Comparison of ENCODE assay signal across 8 cellular contexts in genomic region chr5:37248970-37249819, GRCh38. TPM values are rescaled to one million over a fixed set of nuclear protein-coding genes. Genes with fewer than 3 reads are reported as not detected.
A peak's percentile ranks its signal among the peaks of the same experiment; 100 is the strongest.
DNase-seq lines count a peak whose midpoint lies in the region; ATAC-seq, FAIRE-seq and TF ChIP-seq lines count a peak whose summit lies in the region.

Gene CPLANE1, minus strand, starts transcription at chr5:37249376. Its CDS starts 1,678 bp downstream, at chr5:37247698.

- H3K27ac ChIP-seq in HEK293 (ENCODE audit: extremely low read depth, low read depth, low read length): peak within 1 kb of the TSS; percentile 99
- peak within 1 kb of the TSS; percentile 85 to 89 for H3K27ac ChIP-seq in prostate gland

- peak; percentile 70 for FAIRE-seq in urothelium cell line (lab: Jason Lieb, UNC)

- peaks cover 14% of the 10 kb centered on the region for H3K4me1 ChIP-seq in HEK293 (ENCODE audit: control insufficient read depth, insufficient read depth, low read length)
- H3K4me1 ChIP-seq in prostate gland (replicated peaks): peaks cover 5% of the 10 kb centered on the region

- TF ChIP-seq CTCF in GM10248 (IDR thresholded peaks at IDR 0.05; ENCODE audit: control extremely low read depth, extremely low read depth, low read depth, missing control alignments): no peak
- peak; percentile 91 for TF ChIP-seq CTCF in HEK293 (tag by site-specific recombination; IDR thresholded peaks at IDR 0.05)
- TF ChIP-seq CTCF in prostate gland (IDR thresholded peaks at IDR 0.05): peak in 1 of 4 experiments; percentile 4

- TF ChIP-seq POLR2A in prostate gland (IDR thresholded peaks at IDR 0.05): peak; percentile 48

- H3K36me3 ChIP-seq in HEK293 (ENCODE audit: control insufficient read depth in 2 of 2, insufficient read depth in 1 of 2, low read length in 2 of 2) (peaks cover 0 to 8% of the 10 kb centered on the region in 2 experiments; a peak in 1 of 3 replicates), prostate gland (no peaks in the 10 kb centered on the region)

- DNase-seq in GM10248 (ENCODE audit: extremely low spot score) (peak; percentile 86), NAMALWA (ENCODE audit: low spot score) (peak; percentile 74), SW480 (ENCODE audit: low spot score) (peak; percentile 41), amniotic epithelial cell (ENCODE audit: low read depth) (peak; percentile 72), left cardiac atrium (peak; percentile 84), prostate gland (ENCODE audit: low spot score) (peak; percentile 55), urothelium cell line (ENCODE audit: low spot score) (peak; percentile 95)

- peak; percentile 98 to 99 for ATAC-seq in left cardiac atrium

- H3K4me3 ChIP-seq in HEK293 (ENCODE audit: low read depth, low read length) (peak within 1 kb of the TSS; percentile 58), prostate gland (peak within 1 kb of the TSS; percentile 68 to 78)

- WGBS in prostate gland: under 1% methylated on average over 88 of the region's 88 CpGs

- POLR2A ChIA-PET in GM10248 (lab: Yijun Ruan, JAX) (no interaction called here), HEK293 (lab: Yijun Ruan, JAX) (interaction anchor here (1.1 to 2.3 kb wide), 9 partner anchors 8 to 122 kb away, joined by 3 to 17 read pairs (median 5); partner anchors contain the start of gene NUP155)

- intact Hi-C loops in left cardiac atrium (cut with DNase I) (no loop called here), prostate gland (cut with DNase I) (loop anchor here (5.0 kb wide), 1 partner anchor 123 kb away; the partner anchor contains the start of gene NUP155)

- CTCF ChIA-PET in GM10248 (lab: Yijun Ruan, JAX) (interaction anchor here (1.0 to 1.1 kb wide), 3 partner anchors 23 to 60 kb away, joined by 3 to 4 read pairs (median 3); no protein-coding TSS in a partner anchor), HEK293 (lab: Yijun Ruan, JAX) (interaction anchor here (0.6 to 1.2 kb wide), 3 partner anchors 62 to 1139 kb away, joined by 3 to 9 read pairs (median 5); no protein-coding TSS in a partner anchor)

- H3K9me3 ChIP-seq in HEK293 (ENCODE audit: control insufficient read depth, insufficient read depth, low read depth, low read length) (no peaks in the 10 kb centered on the region), prostate gland (no peaks in the 10 kb centered on the region)

- no peaks in the 10 kb centered on the region for H3K27me3 ChIP-seq in prostate gland (replicated peaks; ENCODE audit: insufficient read depth)

TF ChIP-seq in HEK293, 187 proteins besides CTCF, POLR2A, EP300 and RAD21 (continues in another document):
- TF ChIP-seq ZFHX2 (tag by site-specific recombination; conservative IDR thresholded peaks at IDR 0.05): peak; percentile 56
- TF ChIP-seq ZNF341 (tag by site-specific recombination; IDR thresholded peaks at IDR 0.05; ENCODE audit: low read depth): peak; percentile 63
- TF ChIP-seq KLF7 (tag by site-specific recombination; IDR thresholded peaks at IDR 0.05; ENCODE audit: borderline replicate concordance): peak; percentile 77; the same call in 1 of the 2 replicates
- TF ChIP-seq ZNF133 (tag by site-specific recombination; IDR thresholded peaks at IDR 0.05): peak; percentile 29; the same call in 1 of the 2 replicates
- TF ChIP-seq ZNF202 (tag by site-specific recombination; IDR thresholded peaks at IDR 0.05; ENCODE audit: borderline replicate concordance): peak; percentile 51; the same call in 1 of the 2 replicates
- TF ChIP-seq ZNF146 (tag by site-specific recombination; IDR thresholded peaks at IDR 0.05): peak; percentile 57; the same call in 1 of the 2 replicates
- TF ChIP-seq ZIC2 (tag by site-specific recombination; IDR thresholded peaks at IDR 0.05): 0 out of 2 replicates have a peak, but pooled peaks have one; percentile 36
- peak; percentile 45; the same call in 1 of the 2 replicates for TF ChIP-seq EGR2 (tag by site-specific recombination; IDR thresholded peaks at IDR 0.05; ENCODE audit: low read depth)
- TF ChIP-seq ZNF335 (tag by site-specific recombination; conservative IDR thresholded peaks at IDR 0.05): peak; percentile 99
- TF ChIP-seq ZNF768 (tag by site-specific recombination; IDR thresholded peaks at IDR 0.05): no peak
- peak; percentile 71 for TF ChIP-seq SP2 (tag by site-specific recombination; IDR thresholded peaks at IDR 0.05)
- TF ChIP-seq REST (tag by site-specific recombination; IDR thresholded peaks at IDR 0.05): peak; percentile 61
- peak; percentile 28; the same call in 1 of the 2 replicates for TF ChIP-seq ZBTB21 (tag by site-specific recombination; IDR thresholded peaks at IDR 0.05)
- no peak for TF ChIP-seq ZNF571 (tag by site-specific recombination; IDR thresholded peaks at IDR 0.05)
- peak; percentile 97 for TF ChIP-seq ZNF501 (tag by site-specific recombination; IDR thresholded peaks at IDR 0.05)
- TF ChIP-seq, protein P1, sequence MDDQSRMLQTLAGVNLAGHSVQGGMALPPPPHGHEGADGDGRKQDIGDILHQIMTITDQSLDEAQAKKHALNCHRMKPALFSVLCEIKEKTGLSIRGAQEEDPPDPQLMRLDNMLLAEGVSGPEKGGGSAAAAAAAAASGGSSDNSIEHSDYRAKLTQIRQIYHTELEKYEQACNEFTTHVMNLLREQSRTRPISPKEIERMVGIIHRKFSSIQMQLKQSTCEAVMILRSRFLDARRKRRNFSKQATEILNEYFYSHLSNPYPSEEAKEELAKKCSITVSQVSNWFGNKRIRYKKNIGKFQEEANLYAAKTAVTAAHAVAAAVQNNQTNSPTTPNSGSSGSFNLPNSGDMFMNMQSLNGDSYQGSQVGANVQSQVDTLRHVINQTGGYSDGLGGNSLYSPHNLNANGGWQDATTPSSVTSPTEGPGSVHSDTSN (CRISPR knock-in tag; IDR thresholded peaks at IDR 0.05): peak; percentile 80; the same call in 1 of the 2 replicates
- TF ChIP-seq BCL6B (tag by site-specific recombination; IDR thresholded peaks at IDR 0.05): no peak
- no peak for TF ChIP-seq ZNF654 (tag by site-specific recombination; IDR thresholded peaks at IDR 0.05; ENCODE audit: low read depth)
- no peak for TF ChIP-seq ZNF560 (tag by site-specific recombination; IDR thresholded peaks at IDR 0.05; ENCODE audit: borderline replicate concordance)
- TF ChIP-seq KLF9 (tag by site-specific recombination; IDR thresholded peaks at IDR 0.05; ENCODE audit: low read depth): peak; percentile 54
- TF ChIP-seq, protein P2, sequence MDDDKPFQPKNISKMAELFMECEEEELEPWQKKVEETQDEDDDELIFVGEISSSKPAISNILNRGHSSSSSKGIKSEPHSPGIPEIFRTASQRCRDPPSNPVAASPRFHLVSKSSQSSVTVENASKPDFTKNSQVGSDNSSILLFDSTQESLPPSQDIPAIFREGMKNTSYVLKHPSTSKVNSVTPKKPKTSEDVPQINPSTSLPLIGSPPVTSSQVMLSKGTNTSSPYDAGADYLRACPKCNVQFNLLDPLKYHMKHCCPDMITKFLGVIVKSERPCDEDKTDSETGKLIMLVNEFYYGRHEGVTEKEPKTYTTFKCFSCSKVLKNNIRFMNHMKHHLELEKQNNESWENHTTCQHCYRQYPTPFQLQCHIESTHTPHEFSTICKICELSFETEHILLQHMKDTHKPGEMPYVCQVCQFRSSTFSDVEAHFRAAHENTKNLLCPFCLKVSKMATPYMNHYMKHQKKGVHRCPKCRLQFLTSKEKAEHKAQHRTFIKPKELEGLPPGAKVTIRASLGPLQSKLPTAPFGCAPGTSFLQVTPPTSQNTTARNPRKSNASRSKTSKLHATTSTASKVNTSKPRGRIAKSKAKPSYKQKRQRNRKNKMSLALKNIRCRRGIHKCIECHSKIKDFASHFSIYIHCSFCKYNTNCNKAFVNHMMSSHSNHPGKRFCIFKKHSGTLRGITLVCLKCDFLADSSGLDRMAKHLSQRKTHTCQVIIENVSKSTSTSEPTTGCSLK (tag by site-specific recombination; IDR thresholded peaks at IDR 0.05): no peak
- TF ChIP-seq ZNF785 (tag by site-specific recombination; IDR thresholded peaks at IDR 0.05): peak; percentile 52; the same call in 1 of the 2 replicates
- TF ChIP-seq ZNF223 (tag by site-specific recombination; IDR thresholded peaks at IDR 0.05): peak; percentile 42; the same call in 1 of the 2 replicates
- TF ChIP-seq OVOL3 (tag by site-specific recombination; IDR thresholded peaks at IDR 0.05): peak; percentile 71; the same call in 1 of the 2 replicates

RNA-seq across cellular contexts. Expression of gene CPLANE1, which starts in this region (rescaled TPM):
- 1 to 10 TPM; 7.9 to 9.0 TPM for total RNA-seq in left cardiac atrium
- total RNA-seq in prostate gland: 10 to 100 TPM; 17.2 to 27.8 TPM

Comparison
In these comparisons a context has a peak if more than half of its experiments do, and no peak if none do; other contexts are left out.
1. Peak in every context shown above with its lines: DNase-seq, ATAC-seq, H3K4me3 ChIP-seq and H3K27ac ChIP-seq.
2. DNase-seq: peak in every context shown above with its lines; median percentile 95 in urothelium cell line; 86 in GM10248; 84 in left cardiac atrium; 74 in NAMALWA; 72 in amniotic epithelial cell; 55 in prostate gland; 41 in SW480.